ENCODE assay signal across 9 cellular contexts in the genomic region with DNA sequence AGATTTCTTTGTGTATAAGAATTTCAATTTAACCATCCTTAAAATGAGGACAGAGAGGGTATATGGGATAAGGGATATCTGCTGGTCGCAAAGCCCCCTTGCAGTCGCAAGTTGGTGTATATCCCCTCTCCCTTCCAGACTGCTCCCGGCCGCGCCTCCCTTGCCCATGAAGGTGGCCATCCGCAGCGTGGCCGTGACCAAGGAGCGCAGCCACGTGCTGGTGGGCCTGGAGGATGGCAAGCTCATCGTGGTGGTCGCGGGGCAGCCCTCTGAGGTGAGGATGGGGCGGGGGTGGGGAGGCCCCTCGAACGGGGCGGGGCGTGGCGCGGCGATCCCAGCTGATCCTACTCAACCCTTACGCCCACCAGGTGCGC. TPM values are rescaled to one million over a fixed set of nuclear protein-coding genes. Genes with fewer than 3 reads are reported as not detected.
DNase-seq lines count a peak whose midpoint lies in the region; ATAC-seq, FAIRE-seq and TF ChIP-seq lines count a peak whose summit lies in the region.
"Had no signal": no experiment of that assay in that cellular context is flagged by ENCODE, and none has a peak within 500 bp of the region (broad histone marks: within the 10 kb centered on the region; RNA-seq: fewer than 3 reads in every experiment).

No MANE protein-coding gene starts in this region.

- POLR2A ChIA-PET in naive thymus-derived CD8-positive, alpha-beta T cell (lab: Charles Lee), result interaction anchor here (0.6 to 2.8 kb wide), 17 partner anchors 9 to 274 kb away, joined by 3 to 25 read pairs (median 3); a partner anchor contains a TSS

- TF ChIP-seq POLR2A in GM18505 (IDR thresholded peaks at IDR 0.05; ENCODE audit: borderline replicate concordance, extremely low read depth, insufficient read depth, insufficient read length), result no peak

- DNase-seq in cardiac septum (ENCODE audit: low spot score), result peak; percentile 67
- DNase-seq in left ventricle myocardium superior, result no peak
- no peak for DNase-seq in endothelial cell (ENCODE audit: low spot score)
- no peak for DNase-seq in naive thymus-derived CD8-positive, alpha-beta T cell
- DNase-seq in D721Med (ENCODE audit: insufficient read length, low spot score), result no peak
- DNase-seq in medulla oblongata (ENCODE audit: extremely low spot score), result no peak
- DNase-seq: SIG-M5 had no signal

- no peak for TF ChIP-seq CTCF in endothelial cell (IDR thresholded peaks at IDR 0.05; ENCODE audit: unreplicated experiment)
- TF ChIP-seq CTCF in D721Med (IDR thresholded peaks at IDR 0.05; ENCODE audit: insufficient read depth, missing control alignments), result no peak

- peaks cover 3% of the 10 kb centered on the region for H3K4me1 Mint-ChIP-seq in endothelial cell (ENCODE audit: unreplicated experiment)
- H3K4me1 Mint-ChIP-seq in naive thymus-derived CD8-positive, alpha-beta T cell, result peaks cover 3 to 12% (median 8%) of the 10 kb centered on the region in 4 donors

- H3K36me3 Mint-ChIP-seq in endothelial cell (ENCODE audit: low read depth, unreplicated experiment), result peaks cover 30% of the 10 kb centered on the region
- peaks cover 0 to 19% (median 3%) of the 10 kb centered on the region in 3 donors for H3K36me3 Mint-ChIP-seq in naive thymus-derived CD8-positive, alpha-beta T cell

- H3K27ac Mint-ChIP-seq in endothelial cell (ENCODE audit: unreplicated experiment), result no peak overlapping the region
- H3K27ac Mint-ChIP-seq in naive thymus-derived CD8-positive, alpha-beta T cell, result peak overlapping the region in 7 of 10 donors; percentile 34 to 90 (median 74)

- peak overlapping the region; percentile 77 for H3K4me3 Mint-ChIP-seq in endothelial cell (ENCODE audit: unreplicated experiment)
- peak overlapping the region in 9 of 10 donors; percentile 56 to 80 (median 68) for H3K4me3 Mint-ChIP-seq in naive thymus-derived CD8-positive, alpha-beta T cell

- FAIRE-seq in D721Med (lab: Jason Lieb, UNC), result no peak

- no peaks in the 10 kb centered on the region for H3K9me3 Mint-ChIP-seq in endothelial cell (ENCODE audit: unreplicated experiment)
- no peaks in the 10 kb centered on the region for H3K9me3 Mint-ChIP-seq in naive thymus-derived CD8-positive, alpha-beta T cell

- intact Hi-C loops in cardiac septum (cut with DNase I) (no loop called here), left ventricle myocardium superior (cut with micrococcal nuclease) (no loop called here)

- ATAC-seq in left ventricle myocardium superior, result no peak
- no peak for ATAC-seq in naive thymus-derived CD8-positive, alpha-beta T cell
- ATAC-seq in GM18505 (IDR thresholded peaks at IDR 0.05; ENCODE audit: unreplicated experiment), result no peak
- ATAC-seq in GM21737 (IDR thresholded peaks at IDR 0.05; ENCODE audit: unreplicated experiment), result no peak

- H3K27me3 Mint-ChIP-seq in endothelial cell (ENCODE audit: unreplicated experiment), result peaks cover 4% of the 10 kb centered on the region
- no peaks in the 10 kb centered on the region for H3K27me3 Mint-ChIP-seq in naive thymus-derived CD8-positive, alpha-beta T cell

RNA-seq across cellular contexts. Expression of a gene that starts 29.4 kb away (rescaled TPM):
- total RNA-seq in cardiac septum (14.2 TPM), left ventricle myocardium superior (11.4 TPM), endothelial cell (ENCODE audit: unreplicated experiment) (202 TPM)
- 10 to 100 TPM; 40.7 to 46.0 TPM for total RNA-seq in naive thymus-derived CD8-positive, alpha-beta T cell
- polyA plus RNA-seq in naive thymus-derived CD8-positive, alpha-beta T cell, result 1 to 10 TPM in 2 of 3 donors, under 1 TPM in 1; 0.89 to 2.8 (median 1.9) TPM

RNA-seq across cellular contexts. Expression of a gene that starts 32.3 kb away (rescaled TPM):
- 35.6 TPM for total RNA-seq in cardiac septum
- total RNA-seq in left ventricle myocardium superior, result 29.6 TPM
- 36.3 TPM for total RNA-seq in endothelial cell (ENCODE audit: unreplicated experiment)
- total RNA-seq in naive thymus-derived CD8-positive, alpha-beta T cell, result 10 to 100 TPM; 58.8 to 59.5 TPM
- 100 to 1,000 TPM in 2 of 3 donors, 10 to 100 TPM in 1; 81.9 to 106 (median 106) TPM for polyA plus RNA-seq in naive thymus-derived CD8-positive, alpha-beta T cell
